26 cellular contexts compared by ENCODE assay signal in genomic region chr3:14636496-14637087, GRCh38. TPM values are rescaled to one million over a fixed set of nuclear protein-coding genes. Genes with fewer than 3 reads are reported as not detected.
DNase-seq lines count a peak whose midpoint lies in the region; ATAC-seq and TF ChIP-seq lines count a peak whose summit lies in the region.
"Had no signal": no experiment of that assay in that cellular context is flagged by ENCODE, and none has a peak within 500 bp of the region (broad histone marks: within the 10 kb centered on the region; RNA-seq: fewer than 3 reads in every experiment).

No MANE protein-coding gene starts in this region.

- no peaks in the 10 kb centered on the region for H3K79me1 ChIP-seq in IMR-90 (ENCODE audit: low read depth in 1 of 2, low read length in 2 of 2)

- H3K9ac ChIP-seq in IMR-90 (ENCODE audit: low read depth, low read length), result no peak overlapping the region
- H3K9ac ChIP-seq: BLaER1 had no signal

- H3K23ac ChIP-seq in IMR-90 (ENCODE audit: low read depth, low read length), result no peak overlapping the region

- TF ChIP-seq RAD21 in IMR-90 (IDR thresholded peaks at IDR 0.05; ENCODE audit: low read length), result no peak

- H3K27ac ChIP-seq in IMR-90 (ENCODE audit: insufficient read depth, low read length) (no peak overlapping the region), coronary artery (no peak overlapping the region)
- H3K27ac ChIP-seq: BLaER1 had no signal

- no peak overlapping the region for H2BK120ac ChIP-seq in IMR-90 (ENCODE audit: low read depth, low read length)

- H3K36me3 Mint-ChIP-seq in naive thymus-derived CD8-positive, alpha-beta T cell, result no peaks in the 10 kb centered on the region
- H3K36me3 Mint-ChIP-seq: CD14-positive monocyte; CD8-positive, alpha-beta T cell had no signal

- H3K9me1 ChIP-seq in IMR-90 (ENCODE audit: insufficient read depth, low read length), result no peaks in the 10 kb centered on the region; the same call in none of the 2 replicates

- H2AK5ac ChIP-seq in IMR-90 (ENCODE audit: low read depth, low read length), result no peak overlapping the region

- no peak overlapping the region for H2BK20ac ChIP-seq in IMR-90 (ENCODE audit: low read depth, low read length)

- H2BK15ac ChIP-seq in IMR-90 (ENCODE audit: low read depth, low read length), result no peak overlapping the region

- H4K20me1 ChIP-seq in IMR-90 (ENCODE audit: insufficient read depth, low read length), result no peaks in the 10 kb centered on the region
- H4K20me1 ChIP-seq: BLaER1 had no signal

- no peaks in the 10 kb centered on the region for H3K36me3 ChIP-seq in IMR-90 (ENCODE audit: control insufficient read depth, insufficient read depth, low read length)
- H3K36me3 ChIP-seq: BE2C, BLaER1 had no signal

- H3K18ac ChIP-seq in IMR-90 (ENCODE audit: low read depth, low read length), result no peak overlapping the region

- no peak overlapping the region for H4K5ac ChIP-seq in IMR-90 (ENCODE audit: low read depth, low read length)

- no peak overlapping the region for H3K4me3 Mint-ChIP-seq in naive thymus-derived CD8-positive, alpha-beta T cell
- H3K4me3 Mint-ChIP-seq: CD14-positive monocyte; CD4-positive, alpha-beta T cell; CD8-positive, alpha-beta T cell had no signal

- peaks cover 20 to 63% (median 31%) of the 10 kb centered on the region in 5 donors for H3K27me3 Mint-ChIP-seq in naive thymus-derived CD8-positive, alpha-beta T cell

- no peak overlapping the region for H3K27ac Mint-ChIP-seq in naive thymus-derived CD8-positive, alpha-beta T cell
- H3K27ac Mint-ChIP-seq: CD14-positive monocyte; CD4-positive, alpha-beta T cell; CD8-positive, alpha-beta T cell had no signal

- H2AFZ ChIP-seq in IMR-90 (replicated peaks; ENCODE audit: low read length, poor library complexity), result no peak overlapping the region

- H2BK5ac ChIP-seq in IMR-90 (ENCODE audit: low read depth, low read length, poor library complexity, severe bottlenecking), result no peak overlapping the region

- no peak overlapping the region for H4K8ac ChIP-seq in IMR-90 (ENCODE audit: low read depth in 2 of 2, low read length in 2 of 2)

- H3K4me2 ChIP-seq in IMR-90 (ENCODE audit: low read depth, low read length), result no peak overlapping the region
- H3K4me2 ChIP-seq: BLaER1 had no signal

- H3K4me3 ChIP-seq in IMR-90 (ENCODE audit: insufficient read depth, low read depth, low read length) (no peak overlapping the region), coronary artery (no peak overlapping the region)
- H3K4me3 ChIP-seq: BLaER1, GM12878 had no signal

- no peaks in the 10 kb centered on the region for H3K4me1 Mint-ChIP-seq in naive thymus-derived CD8-positive, alpha-beta T cell

- POLR2A ChIA-PET in IMR-90 (lab: Charles Lee; ENCODE audit: unreplicated experiment), result no interaction called here
- POLR2A ChIA-PET in naive thymus-derived CD8-positive, alpha-beta T cell (lab: Charles Lee), result no interaction called here

- H3K27me3 ChIP-seq in IMR-90 (ENCODE audit: control insufficient read depth, insufficient read depth, low read length), result peaks cover 7% of the 10 kb centered on the region; the same call in 1 of the 2 replicates
- H3K27me3 ChIP-seq: BE2C, BLaER1 had no signal

- no TSS peak for BruUV-seq in IMR-90 (replicated peaks; lab: Mats Ljungman, UMichigan)

- intact Hi-C loops in IMR-90 (cut with micrococcal nuclease), result no loop called here

- no peak overlapping the region for H3K14ac ChIP-seq in IMR-90 (replicated peaks; ENCODE audit: low read depth, low read length)

- no peak overlapping the region for H3K56ac ChIP-seq in IMR-90 (ENCODE audit: extremely low read depth, insufficient read depth, low read length)

- DNase-seq in activated CD8-positive, alpha-beta memory T cell treated with anti-CD3 and anti-CD28 coated beads, Interleukin-2, amount 50 U/mL, for 48 hours, result peak; percentile 3
- no peak for DNase-seq in activated CD8-positive, alpha-beta memory T cell treated with anti-CD3 and anti-CD28 coated beads for 24 hours
- DNase-seq in IMR-90 (no peak), coronary artery (ENCODE audit: low spot score) (peak; percentile 28), DMS153 (lab: John Stamatoyannopoulos, UW) (no peak), CD1c-positive myeloid dendritic cell (ENCODE audit: extremely low spot score) (no peak)
- DNase-seq in naive thymus-derived CD8-positive, alpha-beta T cell, result no peak
- DNase-seq: 8988T; ACHN; BE2C; C1 segment of cervical spinal cord; Caco-2; Calu3; CD4-positive, alpha-beta T cell; CD8-positive, alpha-beta T cell; DMS53; DMS79; DND-41; EL; GDM1 had no signal

- in situ Hi-C loops in IMR-90 (cut with MboI; ENCODE audit: low sequenced_read_pairs), result no loop called here

- WGBS in IMR-90 (ENCODE audit: extremely low coverage in 2 of 2, insufficient read length in 1 of 2), 2 experiments, result no CpG with 5 or more reads among the region's 4 CpGs

- H3K4me1 ChIP-seq in IMR-90 (ENCODE audit: control insufficient read depth, insufficient read depth, low read length), result no peaks in the 10 kb centered on the region
- H3K4me1 ChIP-seq: BE2C, BLaER1, Caco-2 had no signal

- dilution Hi-C loops in IMR-90 (cut with HindIII; ENCODE audit: low sequenced_read_pairs, unreplicated experiment), result no loop called here

- no peaks in the 10 kb centered on the region for H3K9me3 Mint-ChIP-seq in naive thymus-derived CD8-positive, alpha-beta T cell
- H3K9me3 Mint-ChIP-seq: CD14-positive monocyte; CD4-positive, alpha-beta T cell; CD8-positive, alpha-beta T cell had no signal

- CTCF ChIA-PET in IMR-90 (lab: Yijun Ruan, JAX), result no interaction called here

- TF ChIP-seq CTCF in IMR-90 (conservative IDR thresholded peaks at IDR 0.05; ENCODE audit: low read depth, low read length) (no peak), coronary artery (IDR thresholded peaks at IDR 0.05) (no peak)

- no peak for TF ChIP-seq POLR2A in IMR-90 (IDR thresholded peaks at IDR 0.05; ENCODE audit: low read depth, low read length)

- ATAC-seq in IMR-90 (ENCODE audit: low read depth), result no peak
- no peak for ATAC-seq in naive thymus-derived CD8-positive, alpha-beta T cell
- ATAC-seq: CD8-positive, alpha-beta T cell; GM12878 had no signal

- no peak overlapping the region for H3K4ac ChIP-seq in IMR-90 (ENCODE audit: low read depth, low read length)

- H3K9me3 ChIP-seq in IMR-90 (ENCODE audit: control insufficient read depth, insufficient read depth, low read length), result no peaks in the 10 kb centered on the region
- H3K9me3 ChIP-seq: BE2C, BLaER1, Caco-2 had no signal

- no peak overlapping the region for H4K91ac ChIP-seq in IMR-90 (ENCODE audit: insufficient read depth, low read depth, low read length)

- peak overlapping the region; percentile 3 for H2AK9ac ChIP-seq in IMR-90 (replicated peaks; ENCODE audit: low read depth, low read length, poor library complexity)

TF ChIP-seq in IMR-90, 13 proteins besides CTCF, POLR2A, EP300 and RAD21:
- TF ChIP-seq MXI1 (IDR thresholded peaks at IDR 0.05; ENCODE audit: borderline replicate concordance, low read depth, low read length) (no peak), FOS (IDR thresholded peaks at IDR 0.05; ENCODE audit: low read depth, low read length) (no peak), NFE2L2 (IDR thresholded peaks at IDR 0.05; ENCODE audit: low read depth, low read length) (no peak), SMC3 (IDR thresholded peaks at IDR 0.05; ENCODE audit: low read depth, low read length) (no peak), RFX5 (IDR thresholded peaks at IDR 0.05; ENCODE audit: low read depth, low read length) (no peak), MAFK (IDR thresholded peaks at IDR 0.05; ENCODE audit: low read depth, low read length) (no peak), CEBPB (IDR thresholded peaks at IDR 0.05; ENCODE audit: low read depth, low read length) (no peak), CHD1 (IDR thresholded peaks at IDR 0.05; ENCODE audit: low read depth, low read length) (no peak), BHLHE40 (IDR thresholded peaks at IDR 0.05; ENCODE audit: low read depth, low read length) (no peak), USF2 (IDR thresholded peaks at IDR 0.05; ENCODE audit: low read depth, low read length) (no peak), RCOR1 (IDR thresholded peaks at IDR 0.05; ENCODE audit: insufficient replicate concordance, low read length) (no peak)
- TF ChIP-seq, protein P1, sequence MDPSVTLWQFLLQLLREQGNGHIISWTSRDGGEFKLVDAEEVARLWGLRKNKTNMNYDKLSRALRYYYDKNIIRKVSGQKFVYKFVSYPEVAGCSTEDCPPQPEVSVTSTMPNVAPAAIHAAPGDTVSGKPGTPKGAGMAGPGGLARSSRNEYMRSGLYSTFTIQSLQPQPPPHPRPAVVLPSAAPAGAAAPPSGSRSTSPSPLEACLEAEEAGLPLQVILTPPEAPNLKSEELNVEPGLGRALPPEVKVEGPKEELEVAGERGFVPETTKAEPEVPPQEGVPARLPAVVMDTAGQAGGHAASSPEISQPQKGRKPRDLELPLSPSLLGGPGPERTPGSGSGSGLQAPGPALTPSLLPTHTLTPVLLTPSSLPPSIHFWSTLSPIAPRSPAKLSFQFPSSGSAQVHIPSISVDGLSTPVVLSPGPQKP (IDR thresholded peaks at IDR 0.05; ENCODE audit: borderline replicate concordance, low read depth, low read length), result no peak

RNA-seq across cellular contexts. Expression of gene CCDC174, which starts 15.0 kb away (rescaled TPM):
- 5.9 and 6.9 TPM in 2 replicates for total RNA-seq in IMR-90 (2012; rRNA removed)
- 6.1 and 9.6 TPM in 2 replicates for polyA plus RNA-seq in IMR-90 (2012; rRNA removed)
- 2.5 and 4.4 TPM in 2 replicates for polyA plus RNA-seq in IMR-90 (2012; cell fraction: cytosol; rRNA removed)
- polyA plus RNA-seq in IMR-90 (2012; cell fraction: nucleus; rRNA removed; ENCODE audit: low replicate concordance), result 6.6 and 15.4 TPM in 2 replicates
- 10 to 100 TPM; 43.0 to 47.1 TPM for total RNA-seq in naive thymus-derived CD8-positive, alpha-beta T cell
- polyA plus RNA-seq in naive thymus-derived CD8-positive, alpha-beta T cell, result 10 to 100 TPM; 16.6 to 26.2 (median 22.8) TPM

RNA-seq across cellular contexts. Expression of gene C3orf20, which starts 38.3 kb away (rescaled TPM):
- total RNA-seq in IMR-90 (2012; rRNA removed), result not detected in 2 replicates
- not detected in 2 replicates for polyA plus RNA-seq in IMR-90 (2012; rRNA removed)
- polyA plus RNA-seq in IMR-90 (2012; cell fraction: cytosol; rRNA removed), result not detected in 2 replicates
- 0.03 TPM in 1 of 2 replicates, not detected in the other for polyA plus RNA-seq in IMR-90 (2012; cell fraction: nucleus; rRNA removed; ENCODE audit: low replicate concordance)
- total RNA-seq in naive thymus-derived CD8-positive, alpha-beta T cell, result under 1 TPM; 0.44 to 0.69 TPM
- under 1 TPM in 1 of 3 donors, not detected in 2; 0.03 TPM for polyA plus RNA-seq in naive thymus-derived CD8-positive, alpha-beta T cell
- total RNA-seq: Daoy, G401 had no signal
- polyA plus RNA-seq: AG04450, CD14-positive monocyte had no signal

Comparison
In these comparisons a context has a peak if more than half of its experiments do, and no peak if none do; other contexts are left out.
1. DNase-seq: peak in activated CD8-positive, alpha-beta memory T cell treated with anti-CD3 and anti-CD28 coated beads, Interleukin-2, amount 50 U/mL, for 48 hours (single experiment) and coronary artery (single experiment); none in activated CD8-positive, alpha-beta memory T cell treated with anti-CD3 and anti-CD28 coated beads for 24 hours (single experiment), IMR-90 (single experiment), DMS153 (single experiment), CD1c-positive myeloid dendritic cell (single experiment) and naive thymus-derived CD8-positive, alpha-beta T cell (0 of 10).